ENCODE assay signal across 8 cellular contexts in genomic region chr16:89700100-89700648, GRCh38. TPM values are rescaled to one million over a fixed set of nuclear protein-coding genes. Genes with fewer than 3 reads are reported as not detected.
DNase-seq lines count a peak whose midpoint lies in the region; ATAC-seq, FAIRE-seq and TF ChIP-seq lines count a peak whose summit lies in the region.

No MANE protein-coding gene starts in this region.

- peak overlapping the region; percentile 87 for H3K4me2 ChIP-seq in keratinocyte (ENCODE audit: control insufficient read depth, extremely low read depth, insufficient read depth, low read depth, low read length)

- no peaks in the 10 kb centered on the region for H3K36me3 Mint-ChIP-seq in chondrocyte (ENCODE audit: low read depth)

- no peak overlapping the region for H2AFZ ChIP-seq in keratinocyte (ENCODE audit: control insufficient read depth, low read length)

- H3K4me1 Mint-ChIP-seq in chondrocyte (ENCODE audit: low read depth): peaks cover 5% of the 10 kb centered on the region

- FAIRE-seq in keratinocyte (lab: Jason Lieb, UNC): peak; percentile 67

- peaks cover 4 to 6% of the 10 kb centered on the region in 2 experiments for H3K36me3 ChIP-seq in keratinocyte (ENCODE audit: control insufficient read depth in 2 of 2, extremely low read depth in 1 of 2, insufficient read depth in 2 of 2, low read length in 2 of 2)

- peak; percentile 51 for ATAC-seq in GM18907 (IDR thresholded peaks at IDR 0.05; ENCODE audit: unreplicated experiment)
- peak; percentile 41 for ATAC-seq in HG03378 (IDR thresholded peaks at IDR 0.05; ENCODE audit: unreplicated experiment)

- peaks cover 12% of the 10 kb centered on the region for H3K4me1 ChIP-seq in keratinocyte (ENCODE audit: control insufficient read depth, extremely low read depth, insufficient read depth, low read length)

- H3K27me3 ChIP-seq in AG04450 (ENCODE audit: control insufficient read depth, insufficient read depth, low read length) (no peaks in the 10 kb centered on the region), keratinocyte (ENCODE audit: control insufficient read depth, extremely low read depth, insufficient read depth, low read length) (no peaks in the 10 kb centered on the region)

- peak; percentile 76 for TF ChIP-seq CTCF in AG04450 (IDR thresholded peaks at IDR 0.05; ENCODE audit: low read depth, low read length)
- TF ChIP-seq CTCF in chondrocyte (IDR thresholded peaks at IDR 0.05): peak; percentile 75
- TF ChIP-seq CTCF in keratinocyte (optimal IDR thresholded peaks at IDR 0.05 in 1 of 3, IDR thresholded peaks at IDR 0.05 in 1 of 3, conservative IDR thresholded peaks at IDR 0.05 in 1 of 3; ENCODE audit: extremely low read depth in 1 of 3, insufficient read depth in 2 of 3, low read length in 3 of 3): peak; percentile 70 to 93 (median 78)

- no peaks in the 10 kb centered on the region for H3K9me3 Mint-ChIP-seq in chondrocyte (ENCODE audit: low read depth)

- H3K4me3 Mint-ChIP-seq in chondrocyte (ENCODE audit: unreplicated experiment): peak overlapping the region; percentile 69

- CTCF ChIA-PET in AG04450 (lab: Charles Lee): interaction anchor here (0.6 to 3.3 kb wide), 14 partner anchors 9 to 210 kb away, joined by 3 to 36 read pairs (median 4); no protein-coding TSS in a partner anchor

- no peaks in the 10 kb centered on the region for H4K20me1 ChIP-seq in keratinocyte (ENCODE audit: control insufficient read depth, extremely low read depth, insufficient read depth, low read length)

- peak overlapping the region; percentile 68 for H3K27ac ChIP-seq in AG04450 (ENCODE audit: low read depth, low read length)
- H3K27ac ChIP-seq in keratinocyte (ENCODE audit: control insufficient read depth, insufficient read depth, low read length): no peak overlapping the region

- DNase-seq in AG04450 (ENCODE audit: low read depth, low spot score) (peak; percentile 94), NCI-H510A (lab: John Stamatoyannopoulos, UW) (peak; percentile 97), chondrocyte (ENCODE audit: low spot score) (peak; percentile 99), keratinocyte (ENCODE audit: low read depth, low spot score) (peak; percentile 92)
- DNase-seq in activated CD4-positive, alpha-beta T cell treated with anti-CD3 and anti-CD28 coated beads for 24 hours (ENCODE audit: low read depth in 2 of 2): peak; percentile 95 to 99
- DNase-seq in stimulated activated CD4-positive, alpha-beta T cell treated with anti-CD3 and anti-CD28 coated beads, Interleukin-12 subunit alpha, Interleukin-12 subunit beta, amount 100 ng/mL, for 48 hours (ENCODE audit: low read depth in 2 of 3, low spot score in 1 of 3): peak; percentile 91 to 97 (median 94)

- H3K9me1 ChIP-seq in keratinocyte (ENCODE audit: control insufficient read depth, extremely low read depth, insufficient read depth, low read length): no peaks in the 10 kb centered on the region

- peak overlapping the region; percentile 63 for H3K9ac ChIP-seq in keratinocyte (ENCODE audit: control insufficient read depth, extremely low read depth, insufficient read depth, low read length)

- no peaks in the 10 kb centered on the region for H3K79me2 ChIP-seq in keratinocyte (ENCODE audit: control insufficient read depth, insufficient read depth, low read length)

- dilution Hi-C loops in keratinocyte (cut with MboI; ENCODE audit: extremely low pct_ligation_motif_present, low sequenced_read_pairs): no loop called here

- peak overlapping the region; percentile 87 for H3K27ac Mint-ChIP-seq in chondrocyte (ENCODE audit: unreplicated experiment)

- POLR2A ChIA-PET in AG04450 (lab: Yijun Ruan, JAX): interaction anchor here (0.6 to 1.8 kb wide), 5 partner anchors 9 to 43 kb away, joined by 3 to 19 read pairs (median 4); partner anchors contain the start of genes CDK10, CHMP1A and SPATA33

- H3K4me3 ChIP-seq in AG04450 (ENCODE audit: low read depth, low read length): peak overlapping the region; percentile 79
- peak overlapping the region; percentile 63 to 82 (median 74) for H3K4me3 ChIP-seq in keratinocyte (ENCODE audit: control insufficient read depth in 2 of 3, extremely low read depth in 1 of 3, insufficient read depth in 2 of 3, low read depth in 1 of 3, low read length in 3 of 3)

- no peaks in the 10 kb centered on the region for H3K9me3 ChIP-seq in AG04450 (ENCODE audit: control insufficient read depth, insufficient read depth, low read length)
- no peaks in the 10 kb centered on the region for H3K9me3 ChIP-seq in keratinocyte (ENCODE audit: control insufficient read depth, low read depth, low read length)

- H3K27me3 Mint-ChIP-seq in chondrocyte (ENCODE audit: low read depth): no peaks in the 10 kb centered on the region

RNA-seq across cellular contexts. Expression of gene SPATA2L, which starts 1.3 kb away (rescaled TPM):
- 2.6 and 4.0 TPM in 2 replicates for polyA plus RNA-seq in AG04450 (2011; rRNA removed)
- polyA minus RNA-seq in AG04450 (2011; rRNA and poly(A)+ RNA removed): 2.1 and 3.7 TPM in 2 replicates
- total RNA-seq in chondrocyte: 7.0 to 10.3 TPM (median 9.3 TPM) in 3 replicates
- polyA plus RNA-seq in keratinocyte: 1.7 to 3.9 TPM (median 2.8 TPM) in 3 replicates
- 2.1 TPM for polyA plus RNA-seq in keratinocyte (2011; ENCODE audit: low read depth)
- polyA plus RNA-seq in keratinocyte (2011; cell fraction: cytosol; rRNA removed): 1.4 and 4.8 TPM in 2 replicates
- polyA plus RNA-seq in keratinocyte (2011; cell fraction: nucleus; rRNA removed): 4.5 and 5.6 TPM in 2 replicates
- polyA plus RNA-seq in keratinocyte (2012; ENCODE audit: low replicate concordance): 3.4 and 3.8 TPM in 2 replicates
- polyA minus RNA-seq in keratinocyte: 1.6 to 2.9 TPM (median 2.3 TPM) in 3 replicates
- polyA minus RNA-seq in keratinocyte (2011; cell fraction: cytosol; rRNA and poly(A)+ RNA removed): 12.9 TPM
- polyA minus RNA-seq in keratinocyte (2011; cell fraction: nucleus; rRNA and poly(A)+ RNA removed): 4.1 and 6.8 TPM in 2 replicates

RNA-seq across cellular contexts. Expression of gene CDK10, which starts 13.7 kb away (rescaled TPM):
- polyA plus RNA-seq in AG04450 (2011; rRNA removed) (31.6 and 35.0 TPM in 2 replicates), keratinocyte (30.6 to 40.1 TPM (median 37.0 TPM) in 3 replicates)
- 19.3 and 30.4 TPM in 2 replicates for polyA minus RNA-seq in AG04450 (2011; rRNA and poly(A)+ RNA removed)
- total RNA-seq in chondrocyte: 43.7 to 63.0 TPM (median 45.8 TPM) in 3 replicates
- polyA plus RNA-seq in keratinocyte (2011; ENCODE audit: low read depth): 43.3 TPM
- polyA plus RNA-seq in keratinocyte (2011; cell fraction: cytosol; rRNA removed): 9.6 and 19.5 TPM in 2 replicates
- 110 and 132 TPM in 2 replicates for polyA plus RNA-seq in keratinocyte (2011; cell fraction: nucleus; rRNA removed)
- 36.5 and 84.1 TPM in 2 replicates for polyA plus RNA-seq in keratinocyte (2012; ENCODE audit: low replicate concordance)
- polyA minus RNA-seq in keratinocyte: 18.9 to 33.6 TPM (median 33.2 TPM) in 3 replicates
- 76.5 TPM for polyA minus RNA-seq in keratinocyte (2011; cell fraction: cytosol; rRNA and poly(A)+ RNA removed)
- 25.7 and 28.0 TPM in 2 replicates for polyA minus RNA-seq in keratinocyte (2011; cell fraction: nucleus; rRNA and poly(A)+ RNA removed)

RNA-seq across cellular contexts. Expression of gene VPS9D1, which starts 20.5 kb away (rescaled TPM):
- polyA plus RNA-seq in AG04450 (2011; rRNA removed): 8.6 and 12.0 TPM in 2 replicates
- polyA minus RNA-seq in AG04450 (2011; rRNA and poly(A)+ RNA removed): 5.2 and 7.5 TPM in 2 replicates
- 20.3 to 26.6 TPM (median 20.4 TPM) in 3 replicates for total RNA-seq in chondrocyte
- 1.6 to 4.0 TPM (median 2.3 TPM) in 3 replicates for polyA plus RNA-seq in keratinocyte
- polyA plus RNA-seq in keratinocyte (2011; ENCODE audit: low read depth): 1.4 TPM
- polyA plus RNA-seq in keratinocyte (2011; cell fraction: cytosol; rRNA removed): 1.2 and 2.8 TPM in 2 replicates
- 7.8 and 12.0 TPM in 2 replicates for polyA plus RNA-seq in keratinocyte (2011; cell fraction: nucleus; rRNA removed)
- 3.9 and 4.2 TPM in 2 replicates for polyA plus RNA-seq in keratinocyte (2012; ENCODE audit: low replicate concordance)
- polyA minus RNA-seq in keratinocyte: 1.9 to 5.8 TPM (median 2.2 TPM) in 3 replicates
- 5.0 TPM for polyA minus RNA-seq in keratinocyte (2011; cell fraction: cytosol; rRNA and poly(A)+ RNA removed)
- polyA minus RNA-seq in keratinocyte (2011; cell fraction: nucleus; rRNA and poly(A)+ RNA removed): 3.6 and 3.9 TPM in 2 replicates

RNA-seq across cellular contexts. Expression of gene ZNF276, which starts 21.2 kb away (rescaled TPM):
- polyA plus RNA-seq in AG04450 (2011; rRNA removed): 5.0 and 7.7 TPM in 2 replicates
- 5.1 and 9.8 TPM in 2 replicates for polyA minus RNA-seq in AG04450 (2011; rRNA and poly(A)+ RNA removed)
- 16.2 to 23.0 TPM (median 17.4 TPM) in 3 replicates for total RNA-seq in chondrocyte
- 9.3 to 17.9 TPM (median 11.3 TPM) in 3 replicates for polyA plus RNA-seq in keratinocyte
- polyA plus RNA-seq in keratinocyte (2011; ENCODE audit: low read depth): 19.4 TPM
- polyA plus RNA-seq in keratinocyte (2011; cell fraction: cytosol; rRNA removed): 3.4 and 7.4 TPM in 2 replicates
- 48.4 and 58.6 TPM in 2 replicates for polyA plus RNA-seq in keratinocyte (2011; cell fraction: nucleus; rRNA removed)
- 10.5 and 13.0 TPM in 2 replicates for polyA plus RNA-seq in keratinocyte (2012; ENCODE audit: low replicate concordance)
- 5.7 to 36.2 TPM (median 17.6 TPM) in 3 replicates for polyA minus RNA-seq in keratinocyte
- 8.1 TPM for polyA minus RNA-seq in keratinocyte (2011; cell fraction: cytosol; rRNA and poly(A)+ RNA removed)
- polyA minus RNA-seq in keratinocyte (2011; cell fraction: nucleus; rRNA and poly(A)+ RNA removed): 21.3 and 26.8 TPM in 2 replicates

RNA-seq across cellular contexts. Expression of gene SPATA33, which starts 42.5 kb away (rescaled TPM):
- polyA plus RNA-seq in AG04450 (2011; rRNA removed) (2.3 and 2.4 TPM in 2 replicates), keratinocyte (4.5 to 6.0 TPM (median 5.3 TPM) in 3 replicates)
- polyA minus RNA-seq in AG04450 (2011; rRNA and poly(A)+ RNA removed): 1.9 and 3.2 TPM in 2 replicates
- 8.8 to 12.6 TPM (median 10.3 TPM) in 3 replicates for total RNA-seq in chondrocyte
- 2.6 TPM for polyA plus RNA-seq in keratinocyte (2011; ENCODE audit: low read depth)
- 2.2 and 3.2 TPM in 2 replicates for polyA plus RNA-seq in keratinocyte (2011; cell fraction: cytosol; rRNA removed)
- 10.7 and 13.5 TPM in 2 replicates for polyA plus RNA-seq in keratinocyte (2011; cell fraction: nucleus; rRNA removed)
- polyA plus RNA-seq in keratinocyte (2012; ENCODE audit: low replicate concordance): 2.1 and 6.7 TPM in 2 replicates
- polyA minus RNA-seq in keratinocyte: 3.3 to 5.0 TPM (median 3.6 TPM) in 3 replicates
- 3.8 TPM for polyA minus RNA-seq in keratinocyte (2011; cell fraction: cytosol; rRNA and poly(A)+ RNA removed)
- 2.3 and 6.4 TPM in 2 replicates for polyA minus RNA-seq in keratinocyte (2011; cell fraction: nucleus; rRNA and poly(A)+ RNA removed)
